Comparison of ENCODE assay signal across 1 cellular context in the genomic region with DNA sequence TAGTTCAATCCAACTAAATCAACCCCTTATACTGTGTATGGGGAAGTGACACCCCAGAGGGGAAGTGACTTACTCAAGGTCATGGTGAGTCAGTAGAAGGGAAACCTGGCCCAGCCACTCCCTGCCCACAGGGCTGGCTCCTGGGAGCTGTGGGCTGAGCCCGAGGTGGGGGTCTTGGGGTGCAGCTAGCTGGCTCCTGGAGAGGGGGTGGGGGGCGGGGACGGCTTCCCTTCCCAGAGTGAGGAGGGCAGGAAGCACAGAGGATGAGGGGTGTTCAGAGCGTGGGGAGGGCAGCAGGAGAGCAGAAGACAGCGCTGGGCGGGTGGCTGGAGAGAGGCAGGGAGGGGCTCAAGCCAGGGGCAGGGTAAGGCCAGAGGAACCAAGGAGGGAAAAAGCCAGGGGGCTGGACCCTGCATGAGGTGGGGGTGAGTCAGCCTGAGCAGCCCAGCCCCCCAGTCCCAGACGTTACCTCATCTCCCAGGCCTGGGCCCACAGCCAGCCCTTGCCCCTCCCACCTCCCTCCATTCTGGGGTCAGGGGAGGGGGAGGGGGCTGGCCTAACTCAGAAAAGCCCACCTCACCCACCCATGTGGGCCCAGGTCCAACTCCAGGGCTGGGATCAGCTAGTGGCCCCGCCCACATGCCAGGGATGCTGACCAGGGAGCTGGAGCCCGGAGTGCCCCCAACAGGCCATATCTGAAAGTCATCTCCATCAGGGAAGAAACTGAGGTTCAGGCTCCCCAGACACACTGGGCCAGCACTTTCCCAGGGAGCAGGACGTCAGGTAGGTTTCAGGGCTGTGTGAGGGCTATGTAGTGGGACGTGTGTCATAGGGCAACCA.
TF ChIP-seq lines count a peak whose summit lies in the region.

No MANE protein-coding gene starts in this region.

TF ChIP-seq in HEK293, 187 proteins besides CTCF, POLR2A, EP300 and RAD21 (continued from another document):
- TF ChIP-seq ZNF274 (IDR thresholded peaks at IDR 0.05; ENCODE audit: low read length), result no peak
- no peak for TF ChIP-seq ZNF274 (tag by site-specific recombination; IDR thresholded peaks at IDR 0.05; ENCODE audit: borderline replicate concordance)
- TF ChIP-seq, protein P1, sequence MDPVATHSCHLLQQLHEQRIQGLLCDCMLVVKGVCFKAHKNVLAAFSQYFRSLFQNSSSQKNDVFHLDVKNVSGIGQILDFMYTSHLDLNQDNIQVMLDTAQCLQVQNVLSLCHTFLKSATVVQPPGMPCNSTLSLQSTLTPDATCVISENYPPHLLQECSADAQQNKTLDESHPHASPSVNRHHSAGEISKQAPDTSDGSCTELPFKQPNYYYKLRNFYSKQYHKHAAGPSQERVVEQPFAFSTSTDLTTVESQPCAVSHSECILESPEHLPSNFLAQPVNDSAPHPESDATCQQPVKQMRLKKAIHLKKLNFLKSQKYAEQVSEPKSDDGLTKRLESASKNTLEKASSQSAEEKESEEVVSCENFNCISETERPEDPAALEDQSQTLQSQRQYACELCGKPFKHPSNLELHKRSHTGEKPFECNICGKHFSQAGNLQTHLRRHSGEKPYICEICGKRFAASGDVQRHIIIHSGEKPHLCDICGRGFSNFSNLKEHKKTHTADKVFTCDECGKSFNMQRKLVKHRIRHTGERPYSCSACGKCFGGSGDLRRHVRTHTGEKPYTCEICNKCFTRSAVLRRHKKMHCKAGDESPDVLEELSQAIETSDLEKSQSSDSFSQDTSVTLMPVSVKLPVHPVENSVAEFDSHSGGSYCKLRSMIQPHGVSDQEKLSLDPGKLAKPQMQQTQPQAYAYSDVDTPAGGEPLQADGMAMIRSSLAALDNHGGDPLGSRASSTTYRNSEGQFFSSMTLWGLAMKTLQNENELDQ (tag by site-specific recombination; IDR thresholded peaks at IDR 0.05; ENCODE audit: low read depth), result no peak
- TF ChIP-seq ZNF791 (tag by site-specific recombination; IDR thresholded peaks at IDR 0.05), result no peak
- TF ChIP-seq ZNF830 (tag by site-specific recombination; IDR thresholded peaks at IDR 0.05; ENCODE audit: low read depth), result no peak
- no peak for TF ChIP-seq ZFP41 (tag by site-specific recombination; IDR thresholded peaks at IDR 0.05; ENCODE audit: borderline replicate concordance)
- no peak for TF ChIP-seq ZNF670 (tag by site-specific recombination; IDR thresholded peaks at IDR 0.05; ENCODE audit: low read depth)
- no peak for TF ChIP-seq ZNF157 (tag by site-specific recombination; IDR thresholded peaks at IDR 0.05)
- TF ChIP-seq KLF16 (tag by site-specific recombination; IDR thresholded peaks at IDR 0.05), result peak; percentile 89
- TF ChIP-seq ZNF621 (tag by site-specific recombination; IDR thresholded peaks at IDR 0.05), result no peak
- TF ChIP-seq ZNF521 (tag by site-specific recombination; IDR thresholded peaks at IDR 0.05), result no peak
- TF ChIP-seq SP7 (tag by site-specific recombination; IDR thresholded peaks at IDR 0.05), result peak; percentile 71
- TF ChIP-seq ZNF121 (tag by site-specific recombination; IDR thresholded peaks at IDR 0.05), result no peak
- TF ChIP-seq OVOL3 (tag by site-specific recombination; IDR thresholded peaks at IDR 0.05), result no peak
- TF ChIP-seq ZNF585B (tag by site-specific recombination; IDR thresholded peaks at IDR 0.05), result no peak
- TF ChIP-seq, protein P2, sequence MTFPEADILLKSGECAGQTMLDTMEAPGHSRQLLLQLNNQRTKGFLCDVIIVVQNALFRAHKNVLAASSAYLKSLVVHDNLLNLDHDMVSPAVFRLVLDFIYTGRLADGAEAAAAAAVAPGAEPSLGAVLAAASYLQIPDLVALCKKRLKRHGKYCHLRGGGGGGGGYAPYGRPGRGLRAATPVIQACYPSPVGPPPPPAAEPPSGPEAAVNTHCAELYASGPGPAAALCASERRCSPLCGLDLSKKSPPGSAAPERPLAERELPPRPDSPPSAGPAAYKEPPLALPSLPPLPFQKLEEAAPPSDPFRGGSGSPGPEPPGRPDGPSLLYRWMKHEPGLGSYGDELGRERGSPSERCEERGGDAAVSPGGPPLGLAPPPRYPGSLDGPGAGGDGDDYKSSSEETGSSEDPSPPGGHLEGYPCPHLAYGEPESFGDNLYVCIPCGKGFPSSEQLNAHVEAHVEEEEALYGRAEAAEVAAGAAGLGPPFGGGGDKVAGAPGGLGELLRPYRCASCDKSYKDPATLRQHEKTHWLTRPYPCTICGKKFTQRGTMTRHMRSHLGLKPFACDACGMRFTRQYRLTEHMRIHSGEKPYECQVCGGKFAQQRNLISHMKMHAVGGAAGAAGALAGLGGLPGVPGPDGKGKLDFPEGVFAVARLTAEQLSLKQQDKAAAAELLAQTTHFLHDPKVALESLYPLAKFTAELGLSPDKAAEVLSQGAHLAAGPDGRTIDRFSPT (tag by site-specific recombination; IDR thresholded peaks at IDR 0.05), result peak; percentile 85
- no peak for TF ChIP-seq ZNF707 (tag by site-specific recombination; IDR thresholded peaks at IDR 0.05)
- TF ChIP-seq, protein P3, sequence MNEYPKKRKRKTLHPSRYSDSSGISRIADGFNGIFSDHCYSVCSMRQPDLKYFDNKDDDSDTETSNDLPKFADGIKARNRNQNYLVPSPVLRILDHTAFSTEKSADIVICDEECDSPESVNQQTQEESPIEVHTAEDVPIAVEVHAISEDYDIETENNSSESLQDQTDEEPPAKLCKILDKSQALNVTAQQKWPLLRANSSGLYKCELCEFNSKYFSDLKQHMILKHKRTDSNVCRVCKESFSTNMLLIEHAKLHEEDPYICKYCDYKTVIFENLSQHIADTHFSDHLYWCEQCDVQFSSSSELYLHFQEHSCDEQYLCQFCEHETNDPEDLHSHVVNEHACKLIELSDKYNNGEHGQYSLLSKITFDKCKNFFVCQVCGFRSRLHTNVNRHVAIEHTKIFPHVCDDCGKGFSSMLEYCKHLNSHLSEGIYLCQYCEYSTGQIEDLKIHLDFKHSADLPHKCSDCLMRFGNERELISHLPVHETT (tag by site-specific recombination; IDR thresholded peaks at IDR 0.05), result 0 out of 2 replicates have a peak, but pooled peaks have one; percentile 46
